Comparison of ENCODE assay signal across 12 cellular contexts in genomic region chr1:165862448-165862847, GRCh38. TPM values are rescaled to one million over a fixed set of nuclear protein-coding genes. Genes with fewer than 3 reads are reported as not detected.
DNase-seq lines count a peak whose midpoint lies in the region; ATAC-seq, FAIRE-seq and TF ChIP-seq lines count a peak whose summit lies in the region.
"Had no signal": no experiment of that assay in that cellular context is flagged by ENCODE, and none has a peak within 500 bp of the region (broad histone marks: within the 10 kb centered on the region; RNA-seq: fewer than 3 reads in every experiment).

No MANE protein-coding gene starts in this region.

- intact Hi-C loops in dendritic cell treated with granulocyte-macrophage colony-stimulating factor and Interleukin-4, amounts not matched to agents 40 ng/mL and 50 ng/mL, for 4 days (cut with micrococcal nuclease) = no loop called here
- intact Hi-C loops in kidney (cut with DNase I) = no loop called here

- H3K4me3 Mint-ChIP-seq in dendritic cell treated with granulocyte-macrophage colony-stimulating factor and Interleukin-4, amounts not matched to agents 40 ng/mL and 50 ng/mL, for 4 days = peak overlapping the region; percentile 34
- H3K4me3 Mint-ChIP-seq: T-helper 1 cell treated with Interleukin-12 subunit alpha and Interleukin-12 subunit beta and Interleukin-4 antibody, amounts not matched to agents 30 μg/mL and 1 μg/mL, for 36 hours had no signal

- H3K9ac ChIP-seq in kidney (ENCODE audit: low read length in 2 of 2) = no peak overlapping the region

- peaks cover 9% of the 10 kb centered on the region in 2 donors for H3K4me1 ChIP-seq in kidney (ENCODE audit: control insufficient read depth in 1 of 2, insufficient read depth in 1 of 2, low read depth in 1 of 2, low read length in 2 of 2)

- ATAC-seq in GM21367 (IDR thresholded peaks at IDR 0.05; ENCODE audit: unreplicated experiment) (peak; percentile 60), HG03460 (IDR thresholded peaks at IDR 0.05; ENCODE audit: unreplicated experiment) (peak; percentile 69), GM18519 (IDR thresholded peaks at IDR 0.05; ENCODE audit: low FRiP score, unreplicated experiment) (no peak), HG03520 (IDR thresholded peaks at IDR 0.05; ENCODE audit: unreplicated experiment) (no peak)

- peak; percentile 41 for DNase-seq in Ammon's horn (ENCODE audit: low spot score)
- DNase-seq in NCI-H1417 (lab: John Stamatoyannopoulos, UW) = no peak
- DNase-seq in kidney = no peak
- DNase-seq: erythroblast; stimulated activated CD4-positive, alpha-beta T cell treated with anti-CD3 and anti-CD28 coated beads, Interleukin-2, amount 100 ng/mL, for 48 hours had no signal

- H3K36me3 ChIP-seq in kidney (ENCODE audit: control insufficient read depth in 1 of 2, insufficient read depth in 2 of 2, low read length in 2 of 2) = no peaks in the 10 kb centered on the region

- H3K4me1 Mint-ChIP-seq in dendritic cell treated with granulocyte-macrophage colony-stimulating factor and Interleukin-4, amounts not matched to agents 40 ng/mL and 50 ng/mL, for 4 days (ENCODE audit: low read depth) = peaks cover 40% of the 10 kb centered on the region

- no peaks in the 10 kb centered on the region for H3K9me3 Mint-ChIP-seq in dendritic cell treated with granulocyte-macrophage colony-stimulating factor and Interleukin-4, amounts not matched to agents 40 ng/mL and 50 ng/mL, for 4 days
- H3K9me3 Mint-ChIP-seq: T-helper 1 cell treated with Interleukin-12 subunit alpha and Interleukin-12 subunit beta and Interleukin-4 antibody, amounts not matched to agents 30 μg/mL and 1 μg/mL, for 36 hours had no signal

- no peaks in the 10 kb centered on the region for H3K9me3 ChIP-seq in kidney (ENCODE audit: control insufficient read depth in 1 of 2, low read length in 2 of 2)

- TF ChIP-seq CTCF in kidney (IDR thresholded peaks at IDR 0.05; ENCODE audit: borderline replicate concordance, extremely low read depth, insufficient read depth) = no peak

- H3K36me3 Mint-ChIP-seq in dendritic cell treated with granulocyte-macrophage colony-stimulating factor and Interleukin-4, amounts not matched to agents 40 ng/mL and 50 ng/mL, for 4 days (ENCODE audit: low read depth) = no peaks in the 10 kb centered on the region

- no peak overlapping the region for H3K4me3 ChIP-seq in kidney (ENCODE audit: low read length in 2 of 2)

- H3K27ac ChIP-seq in kidney (ENCODE audit: low read depth in 2 of 2, low read length in 2 of 2) = no peak overlapping the region

- peak overlapping the region; percentile 72 for H3K27ac Mint-ChIP-seq in dendritic cell treated with granulocyte-macrophage colony-stimulating factor and Interleukin-4, amounts not matched to agents 40 ng/mL and 50 ng/mL, for 4 days
- H3K27ac Mint-ChIP-seq: T-helper 1 cell treated with Interleukin-12 subunit alpha and Interleukin-12 subunit beta and Interleukin-4 antibody, amounts not matched to agents 30 μg/mL and 1 μg/mL, for 36 hours had no signal

- no peak for FAIRE-seq in kidney (lab: Jason Lieb, UNC)
- FAIRE-seq: islet of Langerhans had no signal

- no peaks in the 10 kb centered on the region for H3K27me3 Mint-ChIP-seq in dendritic cell treated with granulocyte-macrophage colony-stimulating factor and Interleukin-4, amounts not matched to agents 40 ng/mL and 50 ng/mL, for 4 days

RNA-seq across cellular contexts. Expression of gene UCK2, which starts 35.0 kb away (rescaled TPM):
- 18.7 TPM for total RNA-seq in kidney
- polyA plus RNA-seq in kidney (ENCODE audit: insufficient read depth, low read depth, low replicate concordance) = 8.2 TPM

Comparison
In these comparisons a context has a peak if more than half of its experiments do, and no peak if none do; other contexts are left out.
1. ATAC-seq: peak in GM21367 (single experiment) and HG03460 (single experiment); none in GM18519 (single experiment) and HG03520 (single experiment).